In genomic region chr3:131397889-131398288, GRCh38 we compare ENCODE assay signal across 36 cellular contexts.
"Had no signal": no experiment of that assay in that cellular context is flagged by ENCODE, and none has a peak within 500 bp of the region (broad histone marks: within the 10 kb centered on the region; RNA-seq: fewer than 3 reads in every experiment).

No MANE protein-coding gene starts in this region.

- H3K27me3 ChIP-seq: brain microvascular endothelial cell had no signal

- DNase-seq: activated CD4-positive, alpha-beta memory T cell treated with anti-CD3 and anti-CD28 coated beads, Interleukin-2, amount 10 ng/mL, durations not matched to agents 7 days and 5 days; activated CD4-positive, alpha-beta T cell treated with anti-CD3 and anti-CD28 coated beads for 1 hour; activated CD4-positive, alpha-beta T cell treated with anti-CD3 and anti-CD28 coated beads for 48 hours; activated CD4-positive, CD25-positive, alpha-beta regulatory T cell; activated CD8-positive, alpha-beta memory T cell treated with anti-CD3 and anti-CD28 coated beads for 24 hours; activated CD8-positive, alpha-beta memory T cell treated with anti-CD3 and anti-CD28 coated beads, Interleukin-2, amount 10 ng/mL, durations not matched to agents 7 days and 5 days; activated CD8-positive, alpha-beta memory T cell treated with anti-CD3 and anti-CD28 coated beads, Interleukin-2, amount 50 U/mL, for 48 hours; activated effector memory CD4-positive, alpha-beta T cell treated with anti-CD3 and anti-CD28 coated beads, Interleukin-2, amount 50 U/mL, for 16 hours; activated naive CD4-positive, alpha-beta T cell; activated naive CD4-positive, alpha-beta T cell treated with anti-CD3 and anti-CD28 coated beads, Interleukin-2, amount 50 U/mL, for 16 hours; activated naive CD8-positive, alpha-beta T cell treated with anti-CD3 and anti-CD28 coated beads for 36 hours; activated T-cell treated with anti-CD3 and anti-CD28 coated beads, Interleukin-2, amount 50 U/mL, for 48 hours; amniotic stem cell; aorta; brain microvascular endothelial cell; central memory CD4-positive, alpha-beta T cell; MM.1S; MV-4-11; NCI-H1092; NCI-H1436 treated with DMSO at 0.1 percent for 48 hours; NCI-H1694 treated with DMSO at 0.1 percent for 48 hours; NCI-H2029; NCI-H2171 treated with DMSO at 0.1 percent for 48 hours; NCI-H226; NCI-H446 treated with DMSO at 0.1 percent for 48 hours; NCI-H524; NCI-H69; NK-92 treated with Interleukin-12 subunit alpha and Interleukin-12 subunit beta, amount 100 ng/mL, for 24 hours; PC-9; SIG-M5; SW 1271; T-helper 1 cell; T-helper 2 cell; T-helper 9 cell had no signal

- H3K36me3 ChIP-seq: brain microvascular endothelial cell had no signal

- H3K4me3 ChIP-seq: PC-9 had no signal

- H3K27ac ChIP-seq: brain microvascular endothelial cell, PC-9, RWPE1, VCaP had no signal
